ENCODE assay signal across 1 cellular context in genomic region chr4:1344696-1345095, GRCh38.
TF ChIP-seq lines count a peak whose summit lies in the region.

No MANE protein-coding gene starts in this region.

TF ChIP-seq in SK-N-SH treated with all-trans-retinoic acid at 6 μM for 48 hours, 23 proteins besides CTCF, POLR2A, EP300 and RAD21 (continued from another document):
- no peak for TF ChIP-seq PPARA (CRISPR knock-in tag; IDR thresholded peaks at IDR 0.05; ENCODE audit: borderline replicate concordance)
- TF ChIP-seq ZNF8 (CRISPR knock-in tag; IDR thresholded peaks at IDR 0.05), result no peak
- TF ChIP-seq, protein P1, sequence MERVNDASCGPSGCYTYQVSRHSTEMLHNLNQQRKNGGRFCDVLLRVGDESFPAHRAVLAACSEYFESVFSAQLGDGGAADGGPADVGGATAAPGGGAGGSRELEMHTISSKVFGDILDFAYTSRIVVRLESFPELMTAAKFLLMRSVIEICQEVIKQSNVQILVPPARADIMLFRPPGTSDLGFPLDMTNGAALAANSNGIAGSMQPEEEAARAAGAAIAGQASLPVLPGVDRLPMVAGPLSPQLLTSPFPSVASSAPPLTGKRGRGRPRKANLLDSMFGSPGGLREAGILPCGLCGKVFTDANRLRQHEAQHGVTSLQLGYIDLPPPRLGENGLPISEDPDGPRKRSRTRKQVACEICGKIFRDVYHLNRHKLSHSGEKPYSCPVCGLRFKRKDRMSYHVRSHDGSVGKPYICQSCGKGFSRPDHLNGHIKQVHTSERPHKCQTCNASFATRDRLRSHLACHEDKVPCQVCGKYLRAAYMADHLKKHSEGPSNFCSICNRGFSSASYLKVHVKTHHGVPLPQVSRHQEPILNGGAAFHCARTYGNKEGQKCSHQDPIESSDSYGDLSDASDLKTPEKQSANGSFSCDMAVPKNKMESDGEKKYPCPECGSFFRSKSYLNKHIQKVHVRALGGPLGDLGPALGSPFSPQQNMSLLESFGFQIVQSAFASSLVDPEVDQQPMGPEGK (CRISPR knock-in tag; IDR thresholded peaks at IDR 0.05; ENCODE audit: borderline replicate concordance), result no peak
